Comparison of ENCODE assay signal across 12 cellular contexts in genomic region chr13:72696590-72696989, GRCh38. TPM values are rescaled to one million over a fixed set of nuclear protein-coding genes. Genes with fewer than 3 reads are reported as not detected.
DNase-seq lines count a peak whose midpoint lies in the region; ATAC-seq, FAIRE-seq and TF ChIP-seq lines count a peak whose summit lies in the region.
"Had no signal": no experiment of that assay in that cellular context is flagged by ENCODE, and none has a peak within 500 bp of the region (broad histone marks: within the 10 kb centered on the region; RNA-seq: fewer than 3 reads in every experiment).

No MANE protein-coding gene starts in this region.

- no peaks in the 10 kb centered on the region for H3K4me1 ChIP-seq in K562 (replicated peaks in 1 of 2; ENCODE audit: control insufficient read depth in 2 of 2, insufficient read depth in 2 of 2, low read length in 2 of 2)
- no peaks in the 10 kb centered on the region for H3K4me1 ChIP-seq in right lobe of liver
- H3K4me1 ChIP-seq: gastroesophageal sphincter had no signal

- H3K4me3 Mint-ChIP-seq in activated CD4-positive, alpha-beta T cell treated with anti-CD3 and anti-CD28 coated beads for 36 hours = no peak overlapping the region
- H3K4me3 Mint-ChIP-seq: stimulated activated naive CD8-positive, alpha-beta T cell treated with anti-CD3 and anti-CD28 coated beads, Interleukin-15, Interleukin-2, amounts not matched to agents 100 ng/mL and 50 ng/mL, for 24 hours had no signal

- no peaks in the 10 kb centered on the region for H3K36me3 Mint-ChIP-seq in activated CD4-positive, alpha-beta T cell treated with anti-CD3 and anti-CD28 coated beads for 36 hours (ENCODE audit: low read depth)

- no peak overlapping the region for H2AFZ ChIP-seq in K562 (ENCODE audit: low read depth, low read length)

- peak; percentile 20 for DNase-seq in COR-L47 (lab: John Stamatoyannopoulos, UW)
- DNase-seq in M059J (ENCODE audit: low read depth) = peak; percentile 6
- DNase-seq in K562 (ENCODE audit: extremely low read depth in 1 of 4, low spot score in 3 of 4) = no peak
- no peak for DNase-seq in right lobe of liver
- no peak for DNase-seq in activated CD4-positive, alpha-beta T cell treated with anti-CD3 and anti-CD28 coated beads for 36 hours
- no peak for DNase-seq in NCI-H2196 treated with DMSO at 0.1 percent for 48 hours (lab: John Stamatoyannopoulos, UW; ENCODE audit: unreplicated experiment)
- DNase-seq: retina had no signal

- POLR2A ChIA-PET in K562 (lab: Yijun Ruan, JAX) = no interaction called here
- POLR2A ChIA-PET in activated CD4-positive, alpha-beta T cell treated with anti-CD3 and anti-CD28 coated beads for 36 hours (lab: Charles Lee) = no interaction called here

- no peak overlapping the region for H3K4me3 ChIP-seq in K562
- H3K4me3 ChIP-seq in right lobe of liver = no peak overlapping the region
- H3K4me3 ChIP-seq: gastroesophageal sphincter had no signal

- H3K27me3 Mint-ChIP-seq in activated CD4-positive, alpha-beta T cell treated with anti-CD3 and anti-CD28 coated beads for 36 hours = peaks cover 6% of the 10 kb centered on the region

- no peak overlapping the region for H3K9ac ChIP-seq in K562 (ENCODE audit: insufficient read depth in 1 of 2, low read depth in 2 of 2, low read length in 2 of 2)

- no peak overlapping the region for H3K27ac Mint-ChIP-seq in activated CD4-positive, alpha-beta T cell treated with anti-CD3 and anti-CD28 coated beads for 36 hours
- H3K27ac Mint-ChIP-seq: activated T-helper 2 cell treated with anti-CD3 and anti-CD28 coated beads, Interferon-gamma antibody, Interleukin-2, Interleukin-4, amounts not matched to agents 10 μg/mL and 5 μg/mL and 100 μg/mL, durations not matched to agents 14 hours and 24 hours and 36 hours; stimulated activated naive CD8-positive, alpha-beta T cell treated with anti-CD3 and anti-CD28 coated beads, Interleukin-15, Interleukin-2, amounts not matched to agents 100 ng/mL and 50 ng/mL, for 24 hours had no signal

- H3K4me1 Mint-ChIP-seq in activated CD4-positive, alpha-beta T cell treated with anti-CD3 and anti-CD28 coated beads for 36 hours = no peaks in the 10 kb centered on the region

- H3K9me3 ChIP-seq in K562 (replicated peaks; ENCODE audit: control insufficient read depth, insufficient read depth, low read depth, low read length) = no peaks in the 10 kb centered on the region
- H3K9me3 ChIP-seq in right lobe of liver = no peaks in the 10 kb centered on the region

- H3K27me3 ChIP-seq in K562 (ENCODE audit: control insufficient read depth in 2 of 2, insufficient read depth in 2 of 2, low read length in 2 of 2) = no peaks in the 10 kb centered on the region
- peaks cover 0 to 5% of the 10 kb centered on the region in 2 donors for H3K27me3 ChIP-seq in right lobe of liver

- peak in 1 of 3 experiments; percentile 39; a peak in 2 of 6 replicates for TF ChIP-seq CTCF in K562 (IDR thresholded peaks at IDR 0.05 in 2 of 3, conservative IDR thresholded peaks at IDR 0.05 in 1 of 3; ENCODE audit: insufficient read depth in 2 of 3, low read depth in 1 of 3, low read length in 3 of 3)
- peak; percentile 19 to 42 (median 38) for TF ChIP-seq CTCF in right lobe of liver (IDR thresholded peaks at IDR 0.05)

- no peaks in the 10 kb centered on the region for H3K9me1 ChIP-seq in K562 (ENCODE audit: control insufficient read depth, insufficient read depth, low read length)

- TF ChIP-seq POLR2A in K562 (conservative IDR thresholded peaks at IDR 0.05) (no peak), right lobe of liver (IDR thresholded peaks at IDR 0.05) (no peak)

- 0% methylated on average over 1 of the region's 1 CpG for WGBS in K562 (ENCODE audit: insufficient coverage, low coverage, missing lambda C conversion rate)
- WGBS in right lobe of liver (ENCODE audit: insufficient coverage, low coverage, low lambda C conversion rate, missing lambda C conversion rate) = 0% methylated on average over 1 of the region's 1 CpG

- TF ChIP-seq RAD21 in K562 (CRISPR knock-in tag; conservative IDR thresholded peaks at IDR 0.05 in 1 of 2, IDR thresholded peaks at IDR 0.05 in 1 of 2) = peak; percentile 25 to 45; a peak in 3 of 4 replicates

- ATAC-seq in K562 (no peak), right lobe of liver (no peak), HG03442 (IDR thresholded peaks at IDR 0.05; ENCODE audit: unreplicated experiment) (no peak), GM21619 (IDR thresholded peaks at IDR 0.05; ENCODE audit: unreplicated experiment) (no peak)
- no peak for ATAC-seq in activated CD4-positive, alpha-beta T cell treated with anti-CD3 and anti-CD28 coated beads for 36 hours
- ATAC-seq: gastroesophageal sphincter had no signal

- TF ChIP-seq EP300 in K562 (IDR thresholded peaks at IDR 0.05; ENCODE audit: low read length) = no peak

- CTCF ChIA-PET in K562 (lab: Yijun Ruan, JAX; ENCODE audit: low intra/inter-chr PET ratio) = no interaction called here
- CTCF ChIA-PET in activated CD4-positive, alpha-beta T cell treated with anti-CD3 and anti-CD28 coated beads for 36 hours (lab: Charles Lee) = interaction anchor here (0.6 to 1.3 kb wide), 2 partner anchors 53 to 465 kb away, joined by 3 to 8 read pairs; no protein-coding TSS in a partner anchor

- FAIRE-seq in K562 (lab: Jason Lieb, UNC) = no peak

- no peak overlapping the region for H3K27ac ChIP-seq in K562 (ENCODE audit: extremely low read depth, low read depth, low read length)
- H3K27ac ChIP-seq in right lobe of liver = no peak overlapping the region
- H3K27ac ChIP-seq: gastroesophageal sphincter had no signal

- peaks cover 1% of the 10 kb centered on the region for H3K9me3 Mint-ChIP-seq in activated CD4-positive, alpha-beta T cell treated with anti-CD3 and anti-CD28 coated beads for 36 hours (ENCODE audit: low read depth)
- H3K9me3 Mint-ChIP-seq: activated T-helper 2 cell treated with anti-CD3 and anti-CD28 coated beads, Interferon-gamma antibody, Interleukin-2, Interleukin-4, amounts not matched to agents 10 μg/mL and 5 μg/mL and 100 μg/mL, durations not matched to agents 14 hours and 24 hours and 36 hours had no signal

- no TSS peak for BruUV-seq in K562 (replicated peaks; lab: Mats Ljungman, UMichigan)

- in situ Hi-C loops in K562 (cut with MboI) = no loop called here

- H3K4me2 ChIP-seq in K562 (ENCODE audit: insufficient read depth, low read length) = no peak overlapping the region

- no peaks in the 10 kb centered on the region for H3K36me3 ChIP-seq in K562 (ENCODE audit: control insufficient read depth, insufficient read depth, low read length)
- H3K36me3 ChIP-seq in right lobe of liver = no peaks in the 10 kb centered on the region
- H3K36me3 ChIP-seq: gastroesophageal sphincter had no signal

- H3K79me2 ChIP-seq in K562 (ENCODE audit: control insufficient read depth, insufficient read depth, low read length) = no peaks in the 10 kb centered on the region

- intact Hi-C loops in K562 (cut with micrococcal nuclease) = no loop called here
- intact Hi-C loops in right lobe of liver (cut with DNase I) = no loop called here
- intact Hi-C loops in activated CD4-positive, alpha-beta T cell treated with anti-CD3 and anti-CD28 coated beads for 36 hours (cut with DNase I, micrococcal nuclease) = no loop called here

- no peaks in the 10 kb centered on the region for H4K20me1 ChIP-seq in K562 (replicated peaks; ENCODE audit: control insufficient read depth, insufficient read depth, low read length)

RNA-seq across cellular contexts. Expression of gene MZT1, which starts 30.8 kb away (rescaled TPM):
- 31.3 and 37.4 TPM in 2 replicates for total RNA-seq in M059J (2014; rRNA removed; shearing (Covaris generic))
- total RNA-seq in K562 (2011; cell fraction: chromatin; rRNA removed; ENCODE audit: low replicate concordance) = 0.60 and 3.7 TPM in 2 replicates
- total RNA-seq in K562 (2011; cell fraction: nucleolus; rRNA removed) = 0.67 and 1.1 TPM in 2 replicates
- 3.1 and 7.3 TPM in 2 replicates for total RNA-seq in K562 (2011; cell fraction: nucleoplasm; rRNA removed)
- total RNA-seq in K562 (2014; rRNA removed) (16.5 and 17.2 TPM in 2 replicates), K562 (2014; rRNA removed; fragmentation: Illumina TruSeq; extraction: Trizol) (31.6 and 37.3 TPM in 2 replicates), K562 (2015; rRNA removed; fragmentation: Illumina TruSeq; extraction: Trizol) (18.1 and 18.5 TPM in 2 replicates), K562 (2021) (20.5 and 22.6 TPM in 2 replicates), right lobe of liver (1 to 10 TPM; 1.0 to 2.0 (median 1.9) TPM)
- polyA plus RNA-seq in K562 (2011; rRNA removed) (22.3 and 26.0 TPM in 2 replicates), K562 (2014; fragmentation: Illumina TruSeq; extraction: Trizol) (15.3 and 15.8 TPM in 2 replicates), K562 (2014; fragmentation: Nextera tagmentation; extraction: Ambion mirVana) (10 to 100 TPM; 27.1 to 28.7 TPM), K562 (2014; rRNA removed) (19.5 and 24.1 TPM in 2 replicates)
- 2.4 and 9.9 TPM in 2 replicates for polyA plus RNA-seq in K562 (2011; cell fraction: cytosol; rRNA removed)
- 1.1 and 3.3 TPM in 2 replicates for polyA plus RNA-seq in K562 (2011; cell fraction: nucleus; rRNA removed)
- polyA plus RNA-seq in K562 (2012) = 22.9 and 23.1 TPM in 2 replicates
- 6.1 and 9.7 TPM in 2 replicates for polyA minus RNA-seq in K562 (2011; rRNA and poly(A)+ RNA removed)
- 4.8 and 5.2 TPM in 2 replicates for polyA minus RNA-seq in K562 (2011; cell fraction: cytosol; rRNA and poly(A)+ RNA removed)
- polyA minus RNA-seq in K562 (2011; cell fraction: nucleus; rRNA and poly(A)+ RNA removed) = 0.67 and 2.7 TPM in 2 replicates
- total RNA-seq in activated CD4-positive, alpha-beta T cell treated with anti-CD3 and anti-CD28 coated beads for 36 hours = 10 to 100 TPM; 10.6 to 26.9 TPM

RNA-seq across cellular contexts. Expression of gene BORA, which starts 31.1 kb away (rescaled TPM):
- 32.4 and 41.1 TPM in 2 replicates for total RNA-seq in M059J (2014; rRNA removed; shearing (Covaris generic))
- 6.6 and 22.6 TPM in 2 replicates for total RNA-seq in K562 (2011; cell fraction: chromatin; rRNA removed; ENCODE audit: low replicate concordance)
- total RNA-seq in K562 (2011; cell fraction: nucleolus; rRNA removed) = 4.8 and 6.6 TPM in 2 replicates
- 6.9 and 7.6 TPM in 2 replicates for total RNA-seq in K562 (2011; cell fraction: nucleoplasm; rRNA removed)
- 10.9 and 12.4 TPM in 2 replicates for total RNA-seq in K562 (2014; rRNA removed)
- total RNA-seq in K562 (2014; rRNA removed; fragmentation: Illumina TruSeq; extraction: Trizol) = 19.1 and 23.8 TPM in 2 replicates
- total RNA-seq in K562 (2015; rRNA removed; fragmentation: Illumina TruSeq; extraction: Trizol) = 16.4 and 18.2 TPM in 2 replicates
- 12.2 and 12.5 TPM in 2 replicates for total RNA-seq in K562 (2021)
- 15.5 and 19.2 TPM in 2 replicates for polyA plus RNA-seq in K562 (2011; rRNA removed)
- polyA plus RNA-seq in K562 (2011; cell fraction: cytosol; rRNA removed) = 3.3 and 8.9 TPM in 2 replicates
- polyA plus RNA-seq in K562 (2011; cell fraction: nucleus; rRNA removed) = 14.0 and 22.1 TPM in 2 replicates
- polyA plus RNA-seq in K562 (2012) = 10.9 and 12.9 TPM in 2 replicates
- 19.3 and 21.5 TPM in 2 replicates for polyA plus RNA-seq in K562 (2014; fragmentation: Illumina TruSeq; extraction: Trizol)
- 10 to 100 TPM; 12.7 to 18.8 TPM for polyA plus RNA-seq in K562 (2014; fragmentation: Nextera tagmentation; extraction: Ambion mirVana)
- 11.7 and 12.7 TPM in 2 replicates for polyA plus RNA-seq in K562 (2014; rRNA removed)
- 14.7 and 16.5 TPM in 2 replicates for polyA minus RNA-seq in K562 (2011; rRNA and poly(A)+ RNA removed)
- 4.6 and 7.4 TPM in 2 replicates for polyA minus RNA-seq in K562 (2011; cell fraction: cytosol; rRNA and poly(A)+ RNA removed)
- 6.2 and 12.8 TPM in 2 replicates for polyA minus RNA-seq in K562 (2011; cell fraction: nucleus; rRNA and poly(A)+ RNA removed)
- 1 to 10 TPM in 4 of 6 experiments, under 1 TPM in 2; 0.79 to 4.4 (median 1.0) TPM for total RNA-seq in right lobe of liver
- 10 to 100 TPM; 20.8 to 21.2 TPM for total RNA-seq in activated CD4-positive, alpha-beta T cell treated with anti-CD3 and anti-CD28 coated beads for 36 hours

Comparison
In these comparisons a context has a peak if more than half of its experiments do, and no peak if none do; other contexts are left out.
1. DNase-seq: peak in COR-L47 (single experiment) and M059J (single experiment); none in K562 (0 of 4), right lobe of liver (0 of 3), activated CD4-positive, alpha-beta T cell treated with anti-CD3 and anti-CD28 coated beads for 36 hours (single experiment) and NCI-H2196 treated with DMSO at 0.1 percent for 48 hours (single experiment).